ENCODE assay signal across 1 cellular context in genomic region chr1:109896681-109897080, GRCh38.
TF ChIP-seq lines count a peak whose summit lies in the region.

No MANE protein-coding gene starts in this region.

TF ChIP-seq in HCT116, 20 proteins besides CTCF, POLR2A, EP300 and RAD21 (continued from another document):
- TF ChIP-seq CBX3 (IDR thresholded peaks at IDR 0.05; ENCODE audit: low read depth) (no peak), MAX (IDR thresholded peaks at IDR 0.05) (no peak), EGR1 (IDR thresholded peaks at IDR 0.05; ENCODE audit: low read depth) (no peak), ATF3 (IDR thresholded peaks at IDR 0.05) (no peak), TCF7L2 (IDR thresholded peaks at IDR 0.05; ENCODE audit: borderline replicate concordance, extremely low read depth, insufficient read depth, insufficient read length) (no peak), JUND (IDR thresholded peaks at IDR 0.05) (no peak), SIN3A (IDR thresholded peaks at IDR 0.05; ENCODE audit: low read depth) (no peak), SP1 (IDR thresholded peaks at IDR 0.05; ENCODE audit: low read depth) (no peak), ZBTB33 (IDR thresholded peaks at IDR 0.05; ENCODE audit: extremely low read depth, insufficient replicate concordance, low read length) (no peak), ZNF274 (IDR thresholded peaks at IDR 0.05; ENCODE audit: low read depth, low read length) (no peak)
